Comparison of ENCODE assay signal across 17 cellular contexts in genomic region chr4:121191351-121191750, GRCh38. TPM values are rescaled to one million over a fixed set of nuclear protein-coding genes. Genes with fewer than 3 reads are reported as not detected.
DNase-seq lines count a peak whose midpoint lies in the region; ATAC-seq lines count a peak whose summit lies in the region.
"Had no signal": no experiment of that assay in that cellular context is flagged by ENCODE, and none has a peak within 500 bp of the region (broad histone marks: within the 10 kb centered on the region; RNA-seq: fewer than 3 reads in every experiment).

No MANE protein-coding gene starts in this region.

- H3K4me1 ChIP-seq in right cardiac atrium (ENCODE audit: control insufficient read depth, insufficient read depth, low read length): no peaks in the 10 kb centered on the region

- H3K9me3 ChIP-seq in T-helper 17 cell (ENCODE audit: control insufficient read depth, low read length, poor library complexity, severe bottlenecking) (no peaks in the 10 kb centered on the region), right cardiac atrium (ENCODE audit: control insufficient read depth, low read length) (no peaks in the 10 kb centered on the region)

- no peak for ATAC-seq in activated naive CD8-positive, alpha-beta T cell treated with anti-CD3 and anti-CD28 coated beads, Interleukin-2, amount 10 ng/mL, durations not matched to agents 7 days and 5 days (ENCODE audit: low read depth)
- no peak for ATAC-seq in activated naive CD8-positive, alpha-beta T cell treated with anti-CD3 and anti-CD28 coated beads, Interleukin-2, amount 50 U/mL, for 24 hours
- ATAC-seq in T-helper 17 cell (no peak), right cardiac atrium (no peak)
- ATAC-seq: PC-3 had no signal

- no peak overlapping the region for H3K27ac ChIP-seq in right cardiac atrium (ENCODE audit: low read length)
- H3K27ac ChIP-seq: RWPE1 had no signal

- H3K36me3 Mint-ChIP-seq in activated naive CD8-positive, alpha-beta T cell treated with anti-CD3 and anti-CD28 coated beads, Interleukin-2, amount 10 ng/mL, durations not matched to agents 7 days and 5 days: peaks cover 3% of the 10 kb centered on the region
- no peaks in the 10 kb centered on the region for H3K36me3 Mint-ChIP-seq in activated naive CD8-positive, alpha-beta T cell treated with anti-CD3 and anti-CD28 coated beads, Interleukin-2, amount 50 U/mL, for 24 hours (ENCODE audit: low read depth)
- H3K36me3 Mint-ChIP-seq in T-helper 17 cell (ENCODE audit: low read depth) (no peaks in the 10 kb centered on the region), immature natural killer cell (no peaks in the 10 kb centered on the region)
- H3K36me3 Mint-ChIP-seq: CD14-positive monocyte had no signal

- H3K4me3 ChIP-seq in right cardiac atrium (ENCODE audit: low read length): no peak overlapping the region

- DNase-seq in activated naive CD8-positive, alpha-beta T cell treated with anti-CD3 and anti-CD28 coated beads, Interleukin-2, amount 10 ng/mL, durations not matched to agents 7 days and 5 days: no peak
- DNase-seq in activated naive CD8-positive, alpha-beta T cell treated with anti-CD3 and anti-CD28 coated beads, Interleukin-2, amount 50 U/mL, for 24 hours: no peak
- DNase-seq in T-helper 17 cell (no peak), immature natural killer cell (no peak), right cardiac atrium (no peak), epidermal melanocyte (ENCODE audit: insufficient read length, low spot score) (no peak)
- DNase-seq in stimulated activated CD4-positive, alpha-beta T cell treated with anti-CD3 and anti-CD28 coated beads, Interleukin-2, amount 100 ng/mL, for 24 hours: no peak
- DNase-seq: ACHN, AML-193, HFFc6, KBM-7, NCI-H146, NCI-H2081, NCI-H748 treated with DMSO at 0.1 percent for 48 hours, PC-3 had no signal

- no peaks in the 10 kb centered on the region for H3K9me3 Mint-ChIP-seq in activated naive CD8-positive, alpha-beta T cell treated with anti-CD3 and anti-CD28 coated beads, Interleukin-2, amount 10 ng/mL, durations not matched to agents 7 days and 5 days
- no peaks in the 10 kb centered on the region for H3K9me3 Mint-ChIP-seq in activated naive CD8-positive, alpha-beta T cell treated with anti-CD3 and anti-CD28 coated beads, Interleukin-2, amount 50 U/mL, for 24 hours
- H3K9me3 Mint-ChIP-seq in immature natural killer cell: no peaks in the 10 kb centered on the region
- H3K9me3 Mint-ChIP-seq: CD14-positive monocyte, HFFc6 had no signal

- POLR2A ChIA-PET in activated naive CD8-positive, alpha-beta T cell treated with anti-CD3 and anti-CD28 coated beads, Interleukin-2, amount 10 ng/mL, durations not matched to agents 7 days and 5 days (lab: Charles Lee): interaction anchor here (1.5 to 2.2 kb wide), 2 partner anchors 9 to 11 kb away, joined by 3 to 9 read pairs; no protein-coding TSS in a partner anchor

- H3K27me3 ChIP-seq in right cardiac atrium (ENCODE audit: control insufficient read depth, insufficient read depth): no peaks in the 10 kb centered on the region

- no peak overlapping the region for H3K27ac Mint-ChIP-seq in activated naive CD8-positive, alpha-beta T cell treated with anti-CD3 and anti-CD28 coated beads, Interleukin-2, amount 10 ng/mL, durations not matched to agents 7 days and 5 days
- H3K27ac Mint-ChIP-seq in activated naive CD8-positive, alpha-beta T cell treated with anti-CD3 and anti-CD28 coated beads, Interleukin-2, amount 50 U/mL, for 24 hours: no peak overlapping the region
- peak overlapping the region; percentile 88 for H3K27ac Mint-ChIP-seq in T-helper 17 cell
- H3K27ac Mint-ChIP-seq in immature natural killer cell: peak overlapping the region in 5 of 6 donors; percentile 28 to 92 (median 77)
- H3K27ac Mint-ChIP-seq: CD14-positive monocyte, HFFc6 had no signal

- H3K4me3 Mint-ChIP-seq in activated naive CD8-positive, alpha-beta T cell treated with anti-CD3 and anti-CD28 coated beads, Interleukin-2, amount 10 ng/mL, durations not matched to agents 7 days and 5 days: peak overlapping the region; percentile 17
- no peak overlapping the region for H3K4me3 Mint-ChIP-seq in activated naive CD8-positive, alpha-beta T cell treated with anti-CD3 and anti-CD28 coated beads, Interleukin-2, amount 50 U/mL, for 24 hours
- H3K4me3 Mint-ChIP-seq in T-helper 17 cell: no peak overlapping the region
- H3K4me3 Mint-ChIP-seq in immature natural killer cell: peak overlapping the region; percentile 30 to 84 (median 35)
- H3K4me3 Mint-ChIP-seq: CD14-positive monocyte, HFFc6 had no signal

- intact Hi-C loops in right cardiac atrium (cut with DNase I): loop anchor here in 2 of 4 donors (5.0 kb wide), 1 partner anchor 61 kb away; no protein-coding TSS in a partner anchor

- WGBS in right cardiac atrium: 92% methylated on average over 1 of the region's 1 CpG

- H3K27me3 Mint-ChIP-seq in activated naive CD8-positive, alpha-beta T cell treated with anti-CD3 and anti-CD28 coated beads, Interleukin-2, amount 10 ng/mL, durations not matched to agents 7 days and 5 days: no peaks in the 10 kb centered on the region
- no peaks in the 10 kb centered on the region for H3K27me3 Mint-ChIP-seq in activated naive CD8-positive, alpha-beta T cell treated with anti-CD3 and anti-CD28 coated beads, Interleukin-2, amount 50 U/mL, for 24 hours
- no peaks in the 10 kb centered on the region for H3K27me3 Mint-ChIP-seq in T-helper 17 cell
- H3K27me3 Mint-ChIP-seq in immature natural killer cell (ENCODE audit: low read depth in 3 of 3): no peaks in the 10 kb centered on the region

- H3K4me1 Mint-ChIP-seq in activated naive CD8-positive, alpha-beta T cell treated with anti-CD3 and anti-CD28 coated beads, Interleukin-2, amount 10 ng/mL, durations not matched to agents 7 days and 5 days: peaks cover 40% of the 10 kb centered on the region
- peaks cover 47% of the 10 kb centered on the region for H3K4me1 Mint-ChIP-seq in activated naive CD8-positive, alpha-beta T cell treated with anti-CD3 and anti-CD28 coated beads, Interleukin-2, amount 50 U/mL, for 24 hours
- H3K4me1 Mint-ChIP-seq in T-helper 17 cell: peaks cover 31% of the 10 kb centered on the region
- peaks cover 51 to 56% of the 10 kb centered on the region in 2 donors for H3K4me1 Mint-ChIP-seq in immature natural killer cell

RNA-seq across cellular contexts. Expression of gene TNIP3, which starts 27.2 kb away (rescaled TPM):
- 1 to 10 TPM; 3.0 to 3.8 TPM for total RNA-seq in activated naive CD8-positive, alpha-beta T cell treated with anti-CD3 and anti-CD28 coated beads, Interleukin-2, amount 10 ng/mL, durations not matched to agents 7 days and 5 days
- under 1 TPM; 0.12 to 0.47 TPM for total RNA-seq in T-helper 17 cell
- 1 to 10 TPM in 1 of 3 donors, under 1 TPM in 1, not detected in 1; 1.00 to 1.3 TPM for polyA plus RNA-seq in immature natural killer cell
- total RNA-seq in right cardiac atrium: not detected
- polyA plus RNA-seq in right cardiac atrium: not detected
- total RNA-seq: PC-3 had no signal

Comparison
In these comparisons a context has a peak if more than half of its experiments do, and no peak if none do; other contexts are left out.
1. H3K4me3 Mint-ChIP-seq: peak in activated naive CD8-positive, alpha-beta T cell treated with anti-CD3 and anti-CD28 coated beads, Interleukin-2, amount 10 ng/mL, durations not matched to agents 7 days and 5 days (single experiment) and immature natural killer cell (5 of 5); none in activated naive CD8-positive, alpha-beta T cell treated with anti-CD3 and anti-CD28 coated beads, Interleukin-2, amount 50 U/mL, for 24 hours (single experiment) and T-helper 17 cell (single experiment).
2. H3K27ac Mint-ChIP-seq: peak in T-helper 17 cell (single experiment) and immature natural killer cell (5 of 6); none in activated naive CD8-positive, alpha-beta T cell treated with anti-CD3 and anti-CD28 coated beads, Interleukin-2, amount 10 ng/mL, durations not matched to agents 7 days and 5 days (single experiment) and activated naive CD8-positive, alpha-beta T cell treated with anti-CD3 and anti-CD28 coated beads, Interleukin-2, amount 50 U/mL, for 24 hours (single experiment).